In the genomic region with DNA sequence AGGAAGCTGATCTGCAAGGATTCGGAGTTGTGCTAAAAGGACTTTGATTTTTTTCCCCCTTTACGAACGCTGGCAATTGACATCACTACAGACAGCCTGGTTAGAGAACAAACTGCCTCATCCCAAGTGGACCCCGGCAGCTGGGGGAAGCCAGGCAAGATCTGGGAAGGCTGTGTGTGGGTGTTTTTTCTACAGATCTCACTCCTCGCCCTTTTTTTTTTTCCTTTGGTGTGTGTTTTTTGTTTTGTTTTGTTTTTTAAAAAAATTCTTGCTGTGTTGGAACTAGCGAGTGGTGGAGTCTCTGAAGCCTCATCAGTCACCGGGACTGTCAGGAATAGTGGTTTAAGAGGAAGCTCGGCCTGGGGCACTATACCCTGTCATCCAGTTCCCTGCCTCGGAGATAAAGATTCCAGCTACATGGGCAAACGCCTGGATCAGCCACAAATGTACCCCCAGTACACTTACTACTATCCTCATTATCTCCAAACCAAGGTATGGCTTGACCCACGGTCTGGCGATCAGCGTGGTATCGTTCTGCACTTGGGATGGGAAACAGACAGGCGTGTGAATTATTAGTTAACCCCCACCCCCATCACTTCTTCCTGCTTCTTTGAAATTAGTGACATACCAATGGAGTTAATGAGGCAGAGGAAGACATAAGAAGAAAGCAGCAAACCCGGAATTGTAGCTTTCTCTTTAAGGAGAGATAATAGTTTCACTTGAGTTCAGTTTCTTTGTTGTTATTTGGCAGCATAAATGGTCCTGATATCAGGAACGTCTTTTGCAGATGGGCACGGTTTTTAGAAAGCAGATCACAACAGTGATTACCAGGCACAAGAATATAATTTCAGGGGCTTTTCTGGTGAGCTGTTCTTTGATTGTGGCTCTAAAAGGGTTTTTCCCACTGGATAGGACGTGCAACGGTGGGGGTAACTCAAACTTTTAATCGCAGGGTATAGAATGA, we compare ENCODE assay signal across 9 cellular contexts. TPM values are rescaled to one million over a fixed set of nuclear protein-coding genes. Genes with fewer than 3 reads are reported as not detected.
DNase-seq lines count a peak whose midpoint lies in the region; ATAC-seq and TF ChIP-seq lines count a peak whose summit lies in the region.
"Had no signal": no experiment of that assay in that cellular context is flagged by ENCODE, and none has a peak within 500 bp of the region (broad histone marks: within the 10 kb centered on the region; RNA-seq: fewer than 3 reads in every experiment).

No MANE protein-coding gene starts in this region.

- no peaks in the 10 kb centered on the region for H3K36me3 ChIP-seq in esophagus squamous epithelium
- H3K36me3 ChIP-seq: neutrophil had no signal

- intact Hi-C loops in esophagus squamous epithelium (cut with DNase I): no loop called here

- H3K4me3 Mint-ChIP-seq in activated CD8-positive, alpha-beta memory T cell treated with anti-CD3 and anti-CD28 coated beads, Interleukin-2, amount 10 ng/mL, durations not matched to agents 7 days and 5 days: peak overlapping the region; percentile 64
- peak overlapping the region; percentile 93 for H3K4me3 Mint-ChIP-seq in nephron progenitor cell

- peak; percentile 30 for ATAC-seq in activated CD8-positive, alpha-beta memory T cell treated with anti-CD3 and anti-CD28 coated beads, Interleukin-2, amount 10 ng/mL, durations not matched to agents 7 days and 5 days
- ATAC-seq in HG02852 (IDR thresholded peaks at IDR 0.05; ENCODE audit: unreplicated experiment): peak; percentile 66

- peaks cover 0 to 32% (median 0%) of the 10 kb centered on the region in 3 donors for H3K4me1 ChIP-seq in esophagus squamous epithelium

- H3K9me3 ChIP-seq in esophagus squamous epithelium: no peaks in the 10 kb centered on the region
- H3K9me3 ChIP-seq: neutrophil had no signal

- peaks cover 21% of the 10 kb centered on the region for H3K27me3 Mint-ChIP-seq in activated CD8-positive, alpha-beta memory T cell treated with anti-CD3 and anti-CD28 coated beads, Interleukin-2, amount 10 ng/mL, durations not matched to agents 7 days and 5 days
- H3K27me3 Mint-ChIP-seq in nephron progenitor cell (ENCODE audit: low read depth, poor library complexity): no peaks in the 10 kb centered on the region

- WGBS in esophagus squamous epithelium, 2 donors: 5 to 8% methylated on average over 21 of the region's 21 CpGs

- no peak for DNase-seq in activated CD8-positive, alpha-beta memory T cell treated with anti-CD3 and anti-CD28 coated beads, Interleukin-2, amount 10 ng/mL, durations not matched to agents 7 days and 5 days
- no peak for DNase-seq in activated CD8-positive, alpha-beta memory T cell treated with anti-CD3 and anti-CD28 coated beads, Interleukin-2, amount 50 U/mL, for 4 hours
- DNase-seq in SK-MEL-5 (ENCODE audit: low read depth, low spot score): peak; percentile 43
- DNase-seq in esophagus squamous epithelium (lab: John Stamatoyannopoulos, UW): no peak
- DNase-seq in nephron progenitor cell: peak; percentile 45
- no peak for DNase-seq in GM19240 (ENCODE audit: insufficient read length, low spot score)
- DNase-seq in activated CD8-positive, alpha-beta memory T cell treated with anti-CD3 and anti-CD28 coated beads for 24 hours: no peak

- H3K9me3 Mint-ChIP-seq in activated CD8-positive, alpha-beta memory T cell treated with anti-CD3 and anti-CD28 coated beads, Interleukin-2, amount 10 ng/mL, durations not matched to agents 7 days and 5 days (ENCODE audit: low read depth): no peaks in the 10 kb centered on the region
- no peaks in the 10 kb centered on the region for H3K9me3 Mint-ChIP-seq in nephron progenitor cell

- H3K36me3 Mint-ChIP-seq in activated CD8-positive, alpha-beta memory T cell treated with anti-CD3 and anti-CD28 coated beads, Interleukin-2, amount 10 ng/mL, durations not matched to agents 7 days and 5 days: no peaks in the 10 kb centered on the region
- H3K36me3 Mint-ChIP-seq in nephron progenitor cell (ENCODE audit: low read depth): no peaks in the 10 kb centered on the region

- CTCF ChIA-PET in activated CD8-positive, alpha-beta memory T cell treated with anti-CD3 and anti-CD28 coated beads, Interleukin-2, amount 10 ng/mL, durations not matched to agents 7 days and 5 days (lab: Charles Lee): no interaction called here

- in situ Hi-C loops in SK-MEL-5 (cut with HindIII; ENCODE audit: low pct_unique_long_range_greater_than_20kb, low sequenced_read_pairs): no loop called here

- H3K27ac ChIP-seq in esophagus squamous epithelium: peak overlapping the region; percentile 63 to 91 (median 81)
- H3K27ac ChIP-seq: neutrophil had no signal

- peak overlapping the region; percentile 41 for H3K27ac Mint-ChIP-seq in activated CD8-positive, alpha-beta memory T cell treated with anti-CD3 and anti-CD28 coated beads, Interleukin-2, amount 10 ng/mL, durations not matched to agents 7 days and 5 days
- peak overlapping the region; percentile 99 for H3K27ac Mint-ChIP-seq in nephron progenitor cell

- no peaks in the 10 kb centered on the region for H3K27me3 ChIP-seq in esophagus squamous epithelium

- H3K4me3 ChIP-seq in esophagus squamous epithelium: peak overlapping the region; percentile 30 to 76 (median 55)

- H3K4me1 Mint-ChIP-seq in activated CD8-positive, alpha-beta memory T cell treated with anti-CD3 and anti-CD28 coated beads, Interleukin-2, amount 10 ng/mL, durations not matched to agents 7 days and 5 days: peaks cover 27% of the 10 kb centered on the region
- peaks cover 82% of the 10 kb centered on the region for H3K4me1 Mint-ChIP-seq in nephron progenitor cell

- no peak for TF ChIP-seq POLR2A in esophagus squamous epithelium (IDR thresholded peaks at IDR 0.05)

- TF ChIP-seq CTCF in esophagus squamous epithelium (IDR thresholded peaks at IDR 0.05) (no peak), nephron progenitor cell (IDR thresholded peaks at IDR 0.05) (no peak)

RNA-seq across cellular contexts. Expression of gene RBMS3, which starts 0.7 kb away (rescaled TPM):
- total RNA-seq in activated CD8-positive, alpha-beta memory T cell treated with anti-CD3 and anti-CD28 coated beads, Interleukin-2, amount 10 ng/mL, durations not matched to agents 7 days and 5 days: 1 to 10 TPM in 1 of 2 experiments, under 1 TPM in 1; 0.15 to 3.0 TPM
- 5.9 and 7.5 TPM in 2 replicates for total RNA-seq in SK-MEL-5 (2014; rRNA removed; shearing (Covaris generic))
- 1.9 and 2.8 TPM in 2 replicates for polyA plus RNA-seq in SK-MEL-5 (2015; cell fraction: cytosol; rRNA removed)
- polyA plus RNA-seq in SK-MEL-5 (2015; cell fraction: nucleus; rRNA removed): 7.0 and 8.3 TPM in 2 replicates
- total RNA-seq in esophagus squamous epithelium: 10 to 100 TPM in 1 of 4 donors, 1 to 10 TPM in 2, under 1 TPM in 1; 0.57 to 35.7 (median 6.1) TPM

Comparison
In these comparisons a context has a peak if more than half of its experiments do, and no peak if none do; other contexts are left out.
1. DNase-seq: peak in SK-MEL-5 (single experiment) and nephron progenitor cell (single experiment); none in activated CD8-positive, alpha-beta memory T cell treated with anti-CD3 and anti-CD28 coated beads, Interleukin-2, amount 10 ng/mL, durations not matched to agents 7 days and 5 days (single experiment), activated CD8-positive, alpha-beta memory T cell treated with anti-CD3 and anti-CD28 coated beads, Interleukin-2, amount 50 U/mL, for 4 hours (single experiment), esophagus squamous epithelium (single experiment), GM19240 (single experiment) and activated CD8-positive, alpha-beta memory T cell treated with anti-CD3 and anti-CD28 coated beads for 24 hours (single experiment).